Comparison of ENCODE assay signal across 1 cellular context in the genomic region with DNA sequence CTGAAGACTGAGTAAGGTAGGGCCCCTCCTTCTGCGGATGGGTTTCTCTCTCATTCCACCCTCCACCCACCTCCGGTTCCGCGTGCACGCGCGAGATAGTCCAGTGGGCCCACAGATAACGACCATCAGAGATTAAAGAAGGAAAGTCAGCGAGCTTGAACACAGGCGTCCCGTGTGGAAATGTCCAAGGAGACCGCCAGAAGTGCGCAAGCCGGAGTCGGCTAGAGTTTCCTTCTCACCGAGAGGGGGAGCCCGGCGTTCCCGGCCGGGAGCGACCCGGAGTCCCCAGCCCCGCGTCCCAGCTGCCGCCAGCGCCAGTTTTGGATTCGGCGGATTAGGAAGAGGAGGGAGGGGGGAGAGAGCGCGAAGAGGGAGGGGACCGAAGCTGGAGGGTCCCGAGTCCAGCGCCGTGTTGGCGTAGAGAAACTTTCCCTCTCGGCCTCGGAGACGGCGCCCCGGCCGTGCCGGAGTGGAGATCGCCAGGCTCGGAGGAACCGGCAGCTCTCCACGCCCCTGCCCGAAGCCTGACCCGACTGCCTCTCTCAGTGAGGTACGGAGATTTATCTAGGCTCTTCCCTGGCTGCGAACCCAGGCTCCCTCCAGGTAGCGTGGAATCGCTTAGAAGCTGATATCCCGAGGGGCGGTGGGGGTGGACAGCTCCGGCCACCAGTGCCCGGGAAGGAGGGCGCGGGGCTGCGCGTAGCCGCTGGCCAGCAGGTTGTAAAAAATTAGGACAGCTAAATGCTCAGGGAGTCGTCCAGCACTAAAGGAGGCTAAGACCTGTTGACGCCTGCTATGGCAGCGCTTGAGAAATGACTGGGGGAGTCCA.
TF ChIP-seq lines count a peak whose summit lies in the region.

A gene with protein sequence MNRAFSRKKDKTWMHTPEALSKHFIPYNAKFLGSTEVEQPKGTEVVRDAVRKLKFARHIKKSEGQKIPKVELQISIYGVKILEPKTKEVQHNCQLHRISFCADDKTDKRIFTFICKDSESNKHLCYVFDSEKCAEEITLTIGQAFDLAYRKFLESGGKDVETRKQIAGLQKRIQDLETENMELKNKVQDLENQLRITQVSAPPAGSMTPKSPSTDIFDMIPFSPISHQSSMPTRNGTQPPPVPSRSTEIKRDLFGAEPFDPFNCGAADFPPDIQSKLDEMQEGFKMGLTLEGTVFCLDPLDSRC (plus strand): TSS at position 258 of the 829 bp plus-strand sequence. CDS start 185,829 bp downstream, outside the sequence.

TF ChIP-seq in K562, 482 proteins besides CTCF, POLR2A, EP300 and RAD21 (continued from another document and continues in another):
- TF ChIP-seq, protein P1, sequence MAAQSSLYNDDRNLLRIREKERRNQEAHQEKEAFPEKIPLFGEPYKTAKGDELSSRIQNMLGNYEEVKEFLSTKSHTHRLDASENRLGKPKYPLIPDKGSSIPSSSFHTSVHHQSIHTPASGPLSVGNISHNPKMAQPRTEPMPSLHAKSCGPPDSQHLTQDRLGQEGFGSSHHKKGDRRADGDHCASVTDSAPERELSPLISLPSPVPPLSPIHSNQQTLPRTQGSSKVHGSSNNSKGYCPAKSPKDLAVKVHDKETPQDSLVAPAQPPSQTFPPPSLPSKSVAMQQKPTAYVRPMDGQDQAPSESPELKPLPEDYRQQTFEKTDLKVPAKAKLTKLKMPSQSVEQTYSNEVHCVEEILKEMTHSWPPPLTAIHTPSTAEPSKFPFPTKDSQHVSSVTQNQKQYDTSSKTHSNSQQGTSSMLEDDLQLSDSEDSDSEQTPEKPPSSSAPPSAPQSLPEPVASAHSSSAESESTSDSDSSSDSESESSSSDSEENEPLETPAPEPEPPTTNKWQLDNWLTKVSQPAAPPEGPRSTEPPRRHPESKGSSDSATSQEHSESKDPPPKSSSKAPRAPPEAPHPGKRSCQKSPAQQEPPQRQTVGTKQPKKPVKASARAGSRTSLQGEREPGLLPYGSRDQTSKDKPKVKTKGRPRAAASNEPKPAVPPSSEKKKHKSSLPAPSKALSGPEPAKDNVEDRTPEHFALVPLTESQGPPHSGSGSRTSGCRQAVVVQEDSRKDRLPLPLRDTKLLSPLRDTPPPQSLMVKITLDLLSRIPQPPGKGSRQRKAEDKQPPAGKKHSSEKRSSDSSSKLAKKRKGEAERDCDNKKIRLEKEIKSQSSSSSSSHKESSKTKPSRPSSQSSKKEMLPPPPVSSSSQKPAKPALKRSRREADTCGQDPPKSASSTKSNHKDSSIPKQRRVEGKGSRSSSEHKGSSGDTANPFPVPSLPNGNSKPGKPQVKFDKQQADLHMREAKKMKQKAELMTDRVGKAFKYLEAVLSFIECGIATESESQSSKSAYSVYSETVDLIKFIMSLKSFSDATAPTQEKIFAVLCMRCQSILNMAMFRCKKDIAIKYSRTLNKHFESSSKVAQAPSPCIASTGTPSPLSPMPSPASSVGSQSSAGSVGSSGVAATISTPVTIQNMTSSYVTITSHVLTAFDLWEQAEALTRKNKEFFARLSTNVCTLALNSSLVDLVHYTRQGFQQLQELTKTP (IDR thresholded peaks at IDR 0.05; ENCODE audit: low read depth in 1 of 2, partially characterized antibody in 2 of 2) = peak in 1 of 2 experiments; percentile 18
- no peak for TF ChIP-seq ZNF174 (CRISPR knock-in tag; IDR thresholded peaks at IDR 0.05)
- no peak for TF ChIP-seq CGGBP1 (CRISPR knock-in tag; IDR thresholded peaks at IDR 0.05)
- TF ChIP-seq ASH1L (IDR thresholded peaks at IDR 0.05; ENCODE audit: borderline replicate concordance, low read depth, partially characterized antibody) = no peak
- no peak for TF ChIP-seq TOE1 (IDR thresholded peaks at IDR 0.05; ENCODE audit: borderline replicate concordance)
- TF ChIP-seq TOE1 (CRISPR knock-in tag; IDR thresholded peaks at IDR 0.05; ENCODE audit: borderline replicate concordance, low read depth) = no peak
- TF ChIP-seq, protein P2, sequence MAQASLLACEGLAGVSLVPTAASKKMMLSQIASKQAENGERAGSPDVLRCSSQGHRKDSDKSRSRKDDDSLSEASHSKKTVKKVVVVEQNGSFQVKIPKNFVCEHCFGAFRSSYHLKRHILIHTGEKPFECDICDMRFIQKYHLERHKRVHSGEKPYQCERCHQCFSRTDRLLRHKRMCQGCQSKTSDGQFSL (CRISPR knock-in tag; IDR thresholded peaks at IDR 0.05) = no peak
- TF ChIP-seq, protein P2 (tag; IDR thresholded peaks at IDR 0.05) = no peak
- TF ChIP-seq MAFK (IDR thresholded peaks at IDR 0.05; ENCODE audit: low read length) = no peak
- no peak for TF ChIP-seq SREBF1 (IDR thresholded peaks at IDR 0.05; ENCODE audit: borderline replicate concordance, low read depth, low read length)
- TF ChIP-seq GABPB2 (CRISPR knock-in tag; conservative IDR thresholded peaks at IDR 0.05) = no peak
- TF ChIP-seq TAF9B (IDR thresholded peaks at IDR 0.05; ENCODE audit: partially characterized antibody) = no peak
- peak; percentile 32; the same call in 1 of the 2 replicates for TF ChIP-seq GATA2 (CRISPR knock-in tag; IDR thresholded peaks at IDR 0.05)
- no peak for TF ChIP-seq MBD2 (IDR thresholded peaks at IDR 0.05; ENCODE audit: borderline replicate concordance, low read depth)
- TF ChIP-seq NFIX (CRISPR knock-in tag; IDR thresholded peaks at IDR 0.05; ENCODE audit: low read depth) = no peak
- no peak for TF ChIP-seq NR0B1 (IDR thresholded peaks at IDR 0.05; ENCODE audit: partially characterized antibody)
- TF ChIP-seq DMBX1 (CRISPR knock-in tag; IDR thresholded peaks at IDR 0.05; ENCODE audit: borderline replicate concordance) = no peak
- TF ChIP-seq MTA3 (IDR thresholded peaks at IDR 0.05; ENCODE audit: borderline replicate concordance) = 0 out of 2 replicates have a peak, but pooled peaks have one; percentile 71
- no peak for TF ChIP-seq ZNF668 (CRISPR knock-in tag; IDR thresholded peaks at IDR 0.05)
- TF ChIP-seq KLF13 (tag; IDR thresholded peaks at IDR 0.05; ENCODE audit: borderline replicate concordance, low read depth) = no peak
- TF ChIP-seq MCM5 (IDR thresholded peaks at IDR 0.05; ENCODE audit: low read depth) = no peak
- no peak for TF ChIP-seq ESRRB (CRISPR knock-in tag; IDR thresholded peaks at IDR 0.05; ENCODE audit: borderline replicate concordance)
- no peak for TF ChIP-seq TRIM25 (IDR thresholded peaks at IDR 0.05; ENCODE audit: borderline replicate concordance)
- TF ChIP-seq BCOR (IDR thresholded peaks at IDR 0.05) = no peak
- TF ChIP-seq TCF3 (CRISPR knock-in tag; IDR thresholded peaks at IDR 0.05) = peak; percentile 70
- no peak for TF ChIP-seq ZNF639 (CRISPR knock-in tag; conservative IDR thresholded peaks at IDR 0.05 in 1 of 2, IDR thresholded peaks at IDR 0.05 in 1 of 2)
- TF ChIP-seq, protein P3, sequence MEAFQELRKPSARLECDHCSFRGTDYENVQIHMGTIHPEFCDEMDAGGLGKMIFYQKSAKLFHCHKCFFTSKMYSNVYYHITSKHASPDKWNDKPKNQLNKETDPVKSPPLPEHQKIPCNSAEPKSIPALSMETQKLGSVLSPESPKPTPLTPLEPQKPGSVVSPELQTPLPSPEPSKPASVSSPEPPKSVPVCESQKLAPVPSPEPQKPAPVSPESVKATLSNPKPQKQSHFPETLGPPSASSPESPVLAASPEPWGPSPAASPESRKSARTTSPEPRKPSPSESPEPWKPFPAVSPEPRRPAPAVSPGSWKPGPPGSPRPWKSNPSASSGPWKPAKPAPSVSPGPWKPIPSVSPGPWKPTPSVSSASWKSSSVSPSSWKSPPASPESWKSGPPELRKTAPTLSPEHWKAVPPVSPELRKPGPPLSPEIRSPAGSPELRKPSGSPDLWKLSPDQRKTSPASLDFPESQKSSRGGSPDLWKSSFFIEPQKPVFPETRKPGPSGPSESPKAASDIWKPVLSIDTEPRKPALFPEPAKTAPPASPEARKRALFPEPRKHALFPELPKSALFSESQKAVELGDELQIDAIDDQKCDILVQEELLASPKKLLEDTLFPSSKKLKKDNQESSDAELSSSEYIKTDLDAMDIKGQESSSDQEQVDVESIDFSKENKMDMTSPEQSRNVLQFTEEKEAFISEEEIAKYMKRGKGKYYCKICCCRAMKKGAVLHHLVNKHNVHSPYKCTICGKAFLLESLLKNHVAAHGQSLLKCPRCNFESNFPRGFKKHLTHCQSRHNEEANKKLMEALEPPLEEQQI (IDR thresholded peaks at IDR 0.05) = no peak
- TF ChIP-seq ZNF398 (CRISPR knock-in tag; IDR thresholded peaks at IDR 0.05) = no peak
- no peak for TF ChIP-seq THAP7 (CRISPR knock-in tag; IDR thresholded peaks at IDR 0.05)
- TF ChIP-seq GTF2E2 (tag; IDR thresholded peaks at IDR 0.05) = no peak
- no peak for TF ChIP-seq SAFB2 (IDR thresholded peaks at IDR 0.05; ENCODE audit: borderline replicate concordance, low read depth, low read length, severe bottlenecking)
- TF ChIP-seq ZNF699 (CRISPR knock-in tag; IDR thresholded peaks at IDR 0.05; ENCODE audit: insufficient replicate concordance) = no peak
- TF ChIP-seq, protein P4, sequence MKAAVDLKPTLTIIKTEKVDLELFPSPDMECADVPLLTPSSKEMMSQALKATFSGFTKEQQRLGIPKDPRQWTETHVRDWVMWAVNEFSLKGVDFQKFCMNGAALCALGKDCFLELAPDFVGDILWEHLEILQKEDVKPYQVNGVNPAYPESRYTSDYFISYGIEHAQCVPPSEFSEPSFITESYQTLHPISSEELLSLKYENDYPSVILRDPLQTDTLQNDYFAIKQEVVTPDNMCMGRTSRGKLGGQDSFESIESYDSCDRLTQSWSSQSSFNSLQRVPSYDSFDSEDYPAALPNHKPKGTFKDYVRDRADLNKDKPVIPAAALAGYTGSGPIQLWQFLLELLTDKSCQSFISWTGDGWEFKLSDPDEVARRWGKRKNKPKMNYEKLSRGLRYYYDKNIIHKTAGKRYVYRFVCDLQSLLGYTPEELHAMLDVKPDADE (conservative IDR thresholded peaks at IDR 0.05; ENCODE audit: control insufficient read depth, low read depth, low read length) = no peak
- TF ChIP-seq CREB1 (IDR thresholded peaks at IDR 0.05) = no peak
- TF ChIP-seq CREB1 (CRISPR knock-in tag; IDR thresholded peaks at IDR 0.05) = no peak
- TF ChIP-seq ZNF384 (IDR thresholded peaks at IDR 0.05; ENCODE audit: low read depth, low read length) = no peak
- no peak for TF ChIP-seq SMAD3 (CRISPR knock-in tag; conservative IDR thresholded peaks at IDR 0.05)
- no peak for TF ChIP-seq ZNF696 (CRISPR knock-in tag; conservative IDR thresholded peaks at IDR 0.05)
